25 cellular contexts compared by ENCODE assay signal in genomic region chr7:112821345-112821744, GRCh38.
"Had no signal": no experiment of that assay in that cellular context is flagged by ENCODE, and none has a peak within 500 bp of the region (broad histone marks: within the 10 kb centered on the region; RNA-seq: fewer than 3 reads in every experiment).

No MANE protein-coding gene starts in this region.

- H3K4me3 ChIP-seq: pancreas, prostate gland, right atrium auricular region, right lobe of liver, sigmoid colon, stomach, suprapubic skin, testis, tibial artery, transverse colon, upper lobe of right lung, uterus had no signal

- DNase-seq: naive thymus-derived CD8-positive, alpha-beta T cell; nephron progenitor cell; nucleus accumbens; pancreas; retina; right lobe of liver; sigmoid colon; small intestine; stimulated activated CD4-positive, alpha-beta T cell treated with anti-CD3 and anti-CD28 coated beads, Interleukin-15, amount 100 ng/mL, for 24 hours; stimulated activated CD4-positive, alpha-beta T cell treated with anti-CD3 and anti-CD28 coated beads, Interleukin-2, amount 100 ng/mL, for 24 hours; stimulated activated CD4-positive, alpha-beta T cell treated with anti-CD3 and anti-CD28 coated beads, Interleukin-2, amount 100 ng/mL, for 48 hours; stimulated activated CD4-positive, alpha-beta T cell treated with anti-CD3 and anti-CD28 coated beads, Interleukin-4, amount 100 ng/mL, for 24 hours; stimulated activated naive B cell treated with anti-CD40 and anti-IgM and Interleukin-4, amounts not matched to agents 10 μg/mL and 1 μg/mL and 100 μg/mL, for 72 hours; stimulated activated naive CD4-positive, alpha-beta T cell treated with Interleukin-2 at 50 U/mL for 16 hours; stomach; testis; tibial artery; transverse colon; upper lobe of right lung; uterus had no signal

- ATAC-seq: naive thymus-derived CD8-positive, alpha-beta T cell; natural killer cell treated with Interleukin-12 subunit alpha and Interleukin-12 subunit beta and Interleukin-15 and Interleukin-18, amount 100 ng/mL, for 72 hours; pancreas; right lobe of liver; stimulated activated effector memory CD8-positive, alpha-beta T cell treated with anti-CD3 and anti-CD28 coated beads, Interleukin-12 subunit alpha, Interleukin-12 subunit beta, amount 100 ng/mL, for 72 hours; stimulated activated naive B cell treated with anti-CD40 and anti-IgM and Interleukin-4, amounts not matched to agents 10 μg/mL and 1 μg/mL and 100 μg/mL, for 72 hours; upper lobe of right lung had no signal
